Comparison of ENCODE assay signal across 9 cellular contexts in the genomic region with DNA sequence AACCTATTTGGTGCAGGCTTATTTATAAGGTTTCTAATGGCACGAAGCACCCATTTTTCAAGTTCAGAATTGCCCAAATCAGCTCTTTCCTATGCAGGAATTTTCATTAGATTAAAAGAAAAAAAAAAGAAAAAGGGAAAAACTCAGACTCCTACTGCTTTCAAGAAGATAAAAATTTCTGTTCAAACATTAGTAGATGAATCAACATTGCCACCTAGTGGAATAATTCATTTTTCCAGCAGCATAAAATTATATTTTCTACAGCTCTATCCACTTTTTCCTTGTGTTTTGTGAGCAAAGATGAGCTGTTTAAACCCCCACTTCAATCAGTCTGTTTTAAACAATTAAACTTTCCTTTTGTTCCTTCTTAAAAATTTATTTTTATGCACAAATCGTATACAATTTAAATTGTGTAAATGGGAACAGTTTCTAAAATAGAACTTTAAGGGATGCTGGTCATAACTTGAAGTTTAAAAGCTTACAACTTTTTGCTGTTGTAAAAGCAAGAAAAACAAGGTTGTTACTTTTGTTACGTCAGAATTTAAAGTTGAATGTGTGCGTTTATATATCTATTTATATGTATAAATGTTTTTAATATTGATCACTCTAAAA.
A peak's percentile ranks its signal among the peaks of the same experiment; 100 is the strongest.
DNase-seq lines count a peak whose midpoint lies in the region; ATAC-seq, FAIRE-seq and TF ChIP-seq lines count a peak whose summit lies in the region.
"Had no signal": no experiment of that assay in that cellular context is flagged by ENCODE, and none has a peak within 500 bp of the region (broad histone marks: within the 10 kb centered on the region; RNA-seq: fewer than 3 reads in every experiment).

No MANE protein-coding gene starts in this region.

- no peak overlapping the region for H3K23ac ChIP-seq in H1 (ENCODE audit: insufficient read length)

- H2BK20ac ChIP-seq in H1 (ENCODE audit: low read length), result no peak overlapping the region

- peak in 1 of 2 experiments; percentile 69 for TF ChIP-seq RAD21 in H1 (IDR thresholded peaks at IDR 0.05 in 1 of 2, conservative IDR thresholded peaks at IDR 0.05 in 1 of 2; ENCODE audit: low read depth in 2 of 2, low read length in 2 of 2)

- no peaks in the 10 kb centered on the region for H3K9me3 ChIP-seq in H1 (ENCODE audit: insufficient read depth in 2 of 2, low read depth in 1 of 2, low read length in 1 of 2)

- no peaks in the 10 kb centered on the region for H4K20me1 ChIP-seq in H1 (replicated peaks in 1 of 2; ENCODE audit: control insufficient read depth in 1 of 2, insufficient read depth in 2 of 2, low read length in 2 of 2)

- POLR2A ChIA-PET in H1 (lab: Charles Lee; ENCODE audit: partially characterized antibody), result no interaction called here

- TF ChIP-seq CTCF in GM13977 (IDR thresholded peaks at IDR 0.05; ENCODE audit: extremely low read depth, insufficient read depth, missing control alignments) (peak; percentile 47), H1 (IDR thresholded peaks at IDR 0.05; ENCODE audit: control extremely low read depth in 1 of 3, insufficient read depth in 1 of 3, low read depth in 1 of 3, low read length in 3 of 3) (peak in 1 of 3 experiments; percentile 17; a peak in 2 of 4 replicates), osteocyte (IDR thresholded peaks at IDR 0.05) (peak; percentile 66)

- no peak overlapping the region for H2BK15ac ChIP-seq in H1 (ENCODE audit: low read length)

- H3K27ac ChIP-seq in H1 (ENCODE audit: low read depth, low read length), result no peak overlapping the region

- H2BK12ac ChIP-seq in H1 (ENCODE audit: low read depth, low read length), result no peak overlapping the region

- H2BK5ac ChIP-seq in H1 (ENCODE audit: low read depth, low read length), result no peak overlapping the region

- no peak for TF ChIP-seq EP300 in H1 (IDR thresholded peaks at IDR 0.05; ENCODE audit: borderline replicate concordance in 1 of 2, low read depth in 2 of 2, low read length in 2 of 2)

- no peak overlapping the region for H3K56ac ChIP-seq in H1 (replicated peaks; ENCODE audit: insufficient read length, low read depth, low read length)

- no peaks in the 10 kb centered on the region for H3K79me2 ChIP-seq in H1 (ENCODE audit: control insufficient read depth in 1 of 2, insufficient read depth in 2 of 2, low read length in 2 of 2)

- H3K4me3 ChIP-seq in H1 (ENCODE audit: extremely low read depth in 1 of 4, insufficient read depth in 2 of 4, low read depth in 3 of 4, low read length in 4 of 4), result no peak overlapping the region; a peak in 1 of 8 replicates

- FAIRE-seq in H1 (lab: Jason Lieb, UNC), result peak; percentile 45

- H3K27me3 Mint-ChIP-seq in osteocyte (ENCODE audit: unreplicated experiment), result peaks cover 25% of the 10 kb centered on the region

- H3K9ac ChIP-seq in H1 (replicated peaks in 1 of 4; ENCODE audit: extremely low read depth in 1 of 4, low read depth in 3 of 4, low read length in 3 of 4), result no peak overlapping the region

- H3K4me2 ChIP-seq in H1 (ENCODE audit: insufficient read depth in 1 of 2, low read depth in 2 of 2, low read length in 2 of 2), result no peak overlapping the region; a peak in 1 of 4 replicates

- no peak overlapping the region for H4K8ac ChIP-seq in H1 (ENCODE audit: extremely low read depth, insufficient read depth, low read length)

- no peak overlapping the region for H3K27ac Mint-ChIP-seq in osteocyte (ENCODE audit: unreplicated experiment)
- H3K27ac Mint-ChIP-seq: activated naive CD8-positive, alpha-beta T cell had no signal

- WGBS in H1 (ENCODE audit: extremely low coverage in 1 of 2, insufficient coverage in 1 of 2, insufficient read length in 1 of 2, insufficient replicate concordance in 2 of 2, low coverage in 1 of 2, low lambda C conversion rate in 2 of 2, missing lambda C conversion rate in 1 of 2), 2 experiments, result 40% methylated on average over 4 of the region's 4 CpGs; no CpG with 5 or more reads in 1 of the 2 experiments

- H2AK5ac ChIP-seq in H1 (ENCODE audit: low read depth, low read length), result no peak overlapping the region

- no peak overlapping the region for H3K14ac ChIP-seq in H1 (ENCODE audit: insufficient read length)

- in situ Hi-C loops in GM13977 (cut with MboI; ENCODE audit: low pct_unique_long_range_greater_than_20kb, low sequenced_read_pairs, unreplicated experiment), result no loop called here

- H3K18ac ChIP-seq in H1 (ENCODE audit: extremely low read depth, low read length), result no peak overlapping the region

- TF ChIP-seq POLR2A in H1 (IDR thresholded peaks at IDR 0.05; ENCODE audit: control extremely low read depth in 1 of 2, low read depth in 2 of 2, low read length in 2 of 2), result no peak

- peak overlapping the region; percentile 43; the same call in 1 of the 2 replicates for H2AFZ ChIP-seq in H1 (ENCODE audit: low read length)

- H4K5ac ChIP-seq in H1 (ENCODE audit: insufficient read length, low read depth, low read length), result no peak overlapping the region

- H3K4me3 Mint-ChIP-seq in osteocyte (ENCODE audit: unreplicated experiment), result no peak overlapping the region
- H3K4me3 Mint-ChIP-seq: activated naive CD8-positive, alpha-beta T cell had no signal

- CTCF ChIA-PET in H1 (lab: Charles Lee; ENCODE audit: partially characterized antibody), result interaction anchor here (0.6 to 1.5 kb wide), 3 partner anchors 9 to 227 kb away, joined by 3 to 4 read pairs (median 3); no protein-coding TSS in a partner anchor

- no peaks in the 10 kb centered on the region for H3K79me1 ChIP-seq in H1 (ENCODE audit: low read depth, low read length)

- peaks cover 7% of the 10 kb centered on the region for H3K4me1 Mint-ChIP-seq in osteocyte (ENCODE audit: unreplicated experiment)

- H3K23me2 ChIP-seq in H1 (ENCODE audit: low read depth, low read length), result no peaks in the 10 kb centered on the region

- peak; percentile 54 for DNase-seq in A172 (ENCODE audit: low spot score)
- DNase-seq in GM13977 (ENCODE audit: low spot score), result no peak
- peak; percentile 10 for DNase-seq in NCI-H345 (lab: John Stamatoyannopoulos, UW)
- no peak for DNase-seq in H1 (ENCODE audit: low read depth in 1 of 2, low spot score in 2 of 2)
- DNase-seq in osteocyte (ENCODE audit: extremely low spot score, unreplicated experiment), result no peak
- DNase-seq in activated CD8-positive, alpha-beta memory T cell treated with anti-CD3 and anti-CD28 coated beads, Interleukin-2, amount 50 U/mL, for 48 hours, result no peak

- no peaks in the 10 kb centered on the region for H3K9me3 Mint-ChIP-seq in osteocyte (ENCODE audit: unreplicated experiment)

- no peaks in the 10 kb centered on the region for H3K36me3 ChIP-seq in H1 (ENCODE audit: control insufficient read depth in 2 of 4, insufficient read depth in 4 of 4, low read length in 3 of 4)

- no peak overlapping the region for H4K91ac ChIP-seq in H1 (replicated peaks; ENCODE audit: insufficient read length, low read length)

- ATAC-seq in HG02938 (IDR thresholded peaks at IDR 0.05; ENCODE audit: unreplicated experiment), result no peak
- ATAC-seq in GM21367 (IDR thresholded peaks at IDR 0.05; ENCODE audit: unreplicated experiment), result no peak

- no peaks in the 10 kb centered on the region for H3K36me3 Mint-ChIP-seq in osteocyte (ENCODE audit: unreplicated experiment)
- H3K36me3 Mint-ChIP-seq: activated naive CD8-positive, alpha-beta T cell had no signal

- H3K4ac ChIP-seq in H1 (replicated peaks; ENCODE audit: insufficient read length, low read depth, low read length), result no peak overlapping the region

- no peaks in the 10 kb centered on the region for H3K27me3 ChIP-seq in H1 (replicated peaks in 1 of 4; ENCODE audit: control insufficient read depth in 3 of 4, extremely low read depth in 1 of 4, insufficient read depth in 3 of 4, low read length in 3 of 4)

- H3K4me1 ChIP-seq in H1 (replicated peaks in 1 of 4; ENCODE audit: control insufficient read depth in 3 of 4, insufficient read depth in 4 of 4, low read length in 3 of 4), result peaks cover 0 to 3% (median 0%) of the 10 kb centered on the region in 4 experiments; a peak in 3 of 7 replicates

- no peak overlapping the region for H2BK120ac ChIP-seq in H1 (replicated peaks; ENCODE audit: low read depth, low read length)

TF ChIP-seq in H1, 55 proteins besides CTCF, POLR2A, EP300 and RAD21:
- TF ChIP-seq JUND (IDR thresholded peaks at IDR 0.05; ENCODE audit: low read length), result no peak
- no peak for TF ChIP-seq TEAD4 (IDR thresholded peaks at IDR 0.05; ENCODE audit: low read depth, low read length)
- TF ChIP-seq ATF2 (IDR thresholded peaks at IDR 0.05; ENCODE audit: low read length), result no peak
- no peak for TF ChIP-seq SIN3A (conservative IDR thresholded peaks at IDR 0.05 in 1 of 2, IDR thresholded peaks at IDR 0.05 in 1 of 2; ENCODE audit: low read depth in 1 of 2, low read length in 2 of 2)
- no peak for TF ChIP-seq RFX5 (IDR thresholded peaks at IDR 0.05; ENCODE audit: borderline replicate concordance, low read depth, low read length)
- TF ChIP-seq SP4 (IDR thresholded peaks at IDR 0.05; ENCODE audit: low read length), result no peak
- TF ChIP-seq SP2 (IDR thresholded peaks at IDR 0.05; ENCODE audit: low read length), result no peak
- no peak for TF ChIP-seq TAF7 (optimal IDR thresholded peaks at IDR 0.05; ENCODE audit: borderline replicate concordance, low read depth, low read length)
- TF ChIP-seq JUN (IDR thresholded peaks at IDR 0.05; ENCODE audit: low read depth, low read length), result no peak
- no peak for TF ChIP-seq CREB1 (IDR thresholded peaks at IDR 0.05)
- no peak for TF ChIP-seq FOSL1 (IDR thresholded peaks at IDR 0.05; ENCODE audit: insufficient read depth, low read depth, low read length)
- no peak for TF ChIP-seq RBBP5 (IDR thresholded peaks at IDR 0.05; ENCODE audit: borderline replicate concordance, low read depth, low read length)
- no peak for TF ChIP-seq GTF2F1 (IDR thresholded peaks at IDR 0.05; ENCODE audit: borderline replicate concordance, low read depth, low read length)

Comparison
In these comparisons a context has a peak if more than half of its experiments do, and no peak if none do; other contexts are left out.
1. DNase-seq: peak in A172 (single experiment) and NCI-H345 (single experiment); none in GM13977 (single experiment), H1 (0 of 2), osteocyte (single experiment) and activated CD8-positive, alpha-beta memory T cell treated with anti-CD3 and anti-CD28 coated beads, Interleukin-2, amount 50 U/mL, for 48 hours (single experiment).